Comparison of ENCODE assay signal across 8 cellular contexts in the genomic region with DNA sequence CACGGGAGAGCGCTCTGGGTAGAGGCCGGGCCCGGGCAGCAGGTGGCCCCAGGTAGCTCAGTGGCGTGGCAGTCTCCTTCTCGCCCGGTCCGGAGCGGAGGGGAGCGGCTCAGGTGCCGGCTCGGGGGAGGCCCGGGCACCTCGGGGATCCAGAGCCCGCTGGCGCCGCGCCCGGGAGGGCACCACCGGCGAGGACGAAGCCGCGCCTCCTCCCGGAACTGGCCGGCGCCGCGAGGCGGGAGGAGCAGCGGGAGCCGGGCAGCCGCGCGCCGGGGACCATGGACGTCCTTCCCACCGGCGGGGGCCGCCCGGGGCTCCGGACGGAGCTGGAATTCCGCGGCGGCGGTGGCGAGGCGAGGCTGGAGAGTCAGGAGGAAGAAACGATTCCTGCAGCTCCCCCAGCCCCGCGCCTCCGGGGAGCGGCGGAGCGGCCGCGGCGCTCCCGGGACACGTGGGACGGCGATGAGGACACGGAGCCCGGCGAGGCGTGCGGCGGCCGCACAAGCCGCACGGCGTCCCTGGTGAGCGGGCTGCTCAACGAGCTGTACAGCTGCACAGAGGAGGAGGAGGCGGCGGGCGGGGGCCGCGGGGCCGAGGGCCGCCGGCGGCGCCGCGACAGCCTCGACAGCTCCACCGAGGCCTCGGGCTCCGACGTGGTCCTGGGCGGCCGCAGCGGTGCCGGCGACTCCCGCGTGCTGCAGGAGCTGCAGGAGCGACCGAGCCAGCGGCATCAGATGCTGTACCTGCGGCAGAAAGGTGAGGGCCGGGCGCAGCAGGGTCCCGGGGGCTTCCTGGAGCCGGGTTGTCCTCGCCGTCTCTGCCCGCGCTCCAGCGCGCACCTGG. TPM values are rescaled to one million over a fixed set of nuclear protein-coding genes. Genes with fewer than 3 reads are reported as not detected.
DNase-seq lines count a peak whose midpoint lies in the region; ATAC-seq and TF ChIP-seq lines count a peak whose summit lies in the region.

No MANE protein-coding gene starts in this region.

- no peaks in the 10 kb centered on the region for H3K9me2 ChIP-seq in OCI-LY7 (ENCODE audit: insufficient read depth, low read length)

- peak; percentile 51 for DNase-seq in Daoy (ENCODE audit: low read depth)
- no peak for DNase-seq in OCI-LY7 (ENCODE audit: low spot score)
- DNase-seq in brain microvascular endothelial cell, result no peak
- no peak for DNase-seq in kidney epithelial cell (ENCODE audit: low read depth)
- DNase-seq in stimulated activated CD4-positive, alpha-beta T cell treated with anti-CD3 and anti-CD28 coated beads, Interleukin-4, amount 100 ng/mL, for 1 hour, result peak; percentile 21

- POLR2A ChIA-PET in OCI-LY7 (lab: Charles Lee), result no interaction called here

- H2AFZ ChIP-seq in OCI-LY7 (ENCODE audit: low read length), result no peak overlapping the region

- peaks cover 58% of the 10 kb centered on the region for H3K27me3 ChIP-seq in brain microvascular endothelial cell (replicated peaks)
- peaks cover 33% of the 10 kb centered on the region for H3K27me3 ChIP-seq in kidney epithelial cell (ENCODE audit: control insufficient read depth, insufficient read depth, low read length)

- H3K27ac ChIP-seq in OCI-LY7 (ENCODE audit: low read depth, low read length, poor library complexity, severe bottlenecking) (no peak overlapping the region), brain microvascular endothelial cell (no peak overlapping the region)

- in situ Hi-C loops in brain microvascular endothelial cell (cut with HindIII; ENCODE audit: low pct_ligation_motif_present, low sequenced_read_pairs), result no loop called here

- H3K36me3 ChIP-seq in OCI-LY7 (ENCODE audit: insufficient read depth, low read length) (no peaks in the 10 kb centered on the region), brain microvascular endothelial cell (replicated peaks) (no peaks in the 10 kb centered on the region), kidney epithelial cell (ENCODE audit: control insufficient read depth, insufficient read depth, low read length) (no peaks in the 10 kb centered on the region)

- H3K4me1 ChIP-seq in OCI-LY7 (ENCODE audit: insufficient read depth, low read length, poor library complexity, severe bottlenecking), result peaks cover 7% of the 10 kb centered on the region

- no peak overlapping the region for H3K4me3 ChIP-seq in OCI-LY7 (ENCODE audit: low read depth, low read length, poor library complexity, severe bottlenecking)
- peak overlapping the region; percentile 15 for H3K4me3 ChIP-seq in brain microvascular endothelial cell (ENCODE audit: low read depth, low read length)
- H3K4me3 ChIP-seq in kidney epithelial cell (ENCODE audit: low read depth, low read length), result peak overlapping the region; percentile 36

- ATAC-seq in HG02642 (IDR thresholded peaks at IDR 0.05; ENCODE audit: poor library complexity, unreplicated experiment) (peak; percentile 53), GM18517 (IDR thresholded peaks at IDR 0.05; ENCODE audit: unreplicated experiment) (no peak), GM18520 (IDR thresholded peaks at IDR 0.05; ENCODE audit: unreplicated experiment) (no peak)

- CTCF ChIA-PET in OCI-LY7 (lab: Charles Lee; ENCODE audit: unreplicated experiment), result interaction anchor here (0.7 kb wide), 1 partner anchor 191 kb away, joined by 4 read pairs; no protein-coding TSS in a partner anchor

- no peak for TF ChIP-seq CTCF in OCI-LY7 (conservative IDR thresholded peaks at IDR 0.05; ENCODE audit: low read length)
- TF ChIP-seq CTCF in brain microvascular endothelial cell (IDR thresholded peaks at IDR 0.05; ENCODE audit: low read depth, low read length, missing control alignments), result no peak
- TF ChIP-seq CTCF in kidney epithelial cell (IDR thresholded peaks at IDR 0.05; ENCODE audit: insufficient read depth, low read length, poor library complexity, severe bottlenecking), result peak; percentile 6

- no peaks in the 10 kb centered on the region for H3K9me3 ChIP-seq in OCI-LY7 (ENCODE audit: low read length)

- no peaks in the 10 kb centered on the region for H4K20me1 ChIP-seq in OCI-LY7 (ENCODE audit: insufficient read depth, low read length)

- H3K79me2 ChIP-seq in OCI-LY7 (ENCODE audit: insufficient read depth, low read depth, low read length), result no peaks in the 10 kb centered on the region

- no TSS peak for BruUV-seq in OCI-LY7 (replicated peaks; lab: Mats Ljungman, UMichigan)

- peak overlapping the region; percentile 48; the same call in 1 of the 2 replicates for H3K4me2 ChIP-seq in OCI-LY7 (ENCODE audit: low read length)

- intact Hi-C loops in OCI-LY7 (cut with micrococcal nuclease; ENCODE audit: unreplicated experiment), result loop anchor here (5.0 kb wide), 1 partner anchor 233 kb away; no protein-coding TSS in a partner anchor

RNA-seq across cellular contexts. Expression of gene GNS, which starts 21.5 kb away (rescaled TPM):
- 52.9 and 60.9 TPM in 2 replicates for total RNA-seq in Daoy (2014; rRNA removed; shearing (Covaris generic))
- 8.0 and 9.4 TPM in 2 replicates for total RNA-seq in OCI-LY7 (2014; rRNA removed; shearing (Covaris generic))
- 16.0 and 18.0 TPM in 2 replicates for total RNA-seq in OCI-LY7 (2022)
- total RNA-seq in kidney epithelial cell, result 114 and 120 TPM in 2 replicates

RNA-seq across cellular contexts. Expression of gene TBC1D30, which starts 43.7 kb away (rescaled TPM):
- 11.8 and 13.0 TPM in 2 replicates for total RNA-seq in Daoy (2014; rRNA removed; shearing (Covaris generic))
- 0.03 and 0.13 TPM in 2 replicates for total RNA-seq in OCI-LY7 (2014; rRNA removed; shearing (Covaris generic))
- total RNA-seq in OCI-LY7 (2022) (4.6 and 5.6 TPM in 2 replicates), kidney epithelial cell (3.7 and 4.6 TPM in 2 replicates)

Comparison
In these comparisons a context has a peak if more than half of its experiments do, and no peak if none do; other contexts are left out.
1. DNase-seq: peak in Daoy (single experiment) and stimulated activated CD4-positive, alpha-beta T cell treated with anti-CD3 and anti-CD28 coated beads, Interleukin-4, amount 100 ng/mL, for 1 hour (single experiment); none in OCI-LY7 (single experiment), brain microvascular endothelial cell (single experiment) and kidney epithelial cell (single experiment).